19 cellular contexts compared by ENCODE assay signal in genomic region chr9:134631881-134632280, GRCh38.
"Had no signal": no experiment of that assay in that cellular context is flagged by ENCODE, and none has a peak within 500 bp of the region (broad histone marks: within the 10 kb centered on the region; RNA-seq: fewer than 3 reads in every experiment).

No MANE protein-coding gene starts in this region.

- FAIRE-seq: colon, keratinocyte had no signal

- ATAC-seq: activated T-helper 17 cell treated with anti-CD3 and anti-CD28 coated beads, Interleukin-2, amount 50 U/mL, for 72 hours; esophagus mucosa; T-cell had no signal

- H3K4me1 Mint-ChIP-seq: activated CD4-positive, alpha-beta T cell treated with anti-CD3 and anti-CD28 coated beads, Interleukin-2, amount 10 ng/mL, durations not matched to agents 7 days and 5 days; activated naive CD4-positive, alpha-beta T cell treated with anti-CD3 and anti-CD28 coated beads, Interleukin-2, amount 50 U/mL, for 24 hours; activated T-helper 17 cell treated with anti-CD3 and anti-CD28 coated beads, Interleukin-2, amount 50 U/mL, for 72 hours; T-cell had no signal

- H3K4me2 ChIP-seq: hepatocyte, neural progenitor cell had no signal

- H3K36me3 Mint-ChIP-seq: activated naive CD4-positive, alpha-beta T cell treated with anti-CD3 and anti-CD28 coated beads, Interleukin-2, amount 50 U/mL, for 24 hours; neural progenitor cell; T-cell had no signal

- H3K9ac ChIP-seq: neural progenitor cell, parathyroid adenoma had no signal

- H3K27ac ChIP-seq: adrenal gland, hepatocyte, neural progenitor cell, parathyroid adenoma, SK-N-MC, transverse colon, VCaP had no signal

- H3K27me3 ChIP-seq: adrenal gland, hepatocyte, neural progenitor cell, transverse colon had no signal

- H3K9me3 Mint-ChIP-seq: activated CD4-positive, alpha-beta T cell treated with anti-CD3 and anti-CD28 coated beads, Interleukin-2, amount 10 ng/mL, durations not matched to agents 7 days and 5 days; activated naive CD4-positive, alpha-beta T cell treated with anti-CD3 and anti-CD28 coated beads, Interleukin-2, amount 50 U/mL, for 24 hours; activated T-helper 17 cell treated with anti-CD3 and anti-CD28 coated beads, Interleukin-2, amount 50 U/mL, for 72 hours; neural progenitor cell; T-cell had no signal

- H3K36me3 ChIP-seq: adrenal gland, neural progenitor cell, transverse colon had no signal

- H3K4me3 Mint-ChIP-seq: activated CD4-positive, alpha-beta T cell treated with anti-CD3 and anti-CD28 coated beads, Interleukin-2, amount 10 ng/mL, durations not matched to agents 7 days and 5 days; activated naive CD4-positive, alpha-beta T cell treated with anti-CD3 and anti-CD28 coated beads, Interleukin-2, amount 50 U/mL, for 24 hours; activated T-helper 17 cell treated with anti-CD3 and anti-CD28 coated beads, Interleukin-2, amount 50 U/mL, for 72 hours; neural progenitor cell; T-cell had no signal

- H3K27me3 Mint-ChIP-seq: activated CD4-positive, alpha-beta T cell treated with anti-CD3 and anti-CD28 coated beads, Interleukin-2, amount 10 ng/mL, durations not matched to agents 7 days and 5 days; activated naive CD4-positive, alpha-beta T cell treated with anti-CD3 and anti-CD28 coated beads, Interleukin-2, amount 50 U/mL, for 24 hours; T-cell had no signal

- DNase-seq: activated CD4-positive, alpha-beta T cell treated with anti-CD3 and anti-CD28 coated beads, Interleukin-2, amount 10 ng/mL, durations not matched to agents 7 days and 5 days; stimulated activated CD4-positive, alpha-beta T cell treated with anti-CD3 and anti-CD28 coated beads, Interleukin-15, amount 100 ng/mL, for 24 hours; stimulated activated CD4-positive, alpha-beta T cell treated with anti-CD3 and anti-CD28 coated beads, Interleukin-4, amount 100 ng/mL, for 1 hour; stimulated activated naive CD4-positive, alpha-beta T cell; substantia nigra; T-cell; T-helper 9 cell had no signal

- H3K9me3 ChIP-seq: adrenal gland, transverse colon had no signal

- H3K27ac Mint-ChIP-seq: activated CD4-positive, alpha-beta T cell treated with anti-CD3 and anti-CD28 coated beads, Interleukin-2, amount 10 ng/mL, durations not matched to agents 7 days and 5 days; activated naive CD4-positive, alpha-beta T cell treated with anti-CD3 and anti-CD28 coated beads, Interleukin-2, amount 50 U/mL, for 24 hours; activated T-helper 17 cell treated with anti-CD3 and anti-CD28 coated beads, Interleukin-2, amount 50 U/mL, for 72 hours; neural progenitor cell; T-cell had no signal

- H3K4me3 ChIP-seq: adrenal gland, hepatocyte, neural progenitor cell, SK-N-MC, transverse colon had no signal

- H3K79me2 ChIP-seq: hepatocyte, parathyroid adenoma had no signal

- H3K4me1 ChIP-seq: neural progenitor cell, parathyroid adenoma, transverse colon had no signal
